Comparison of ENCODE assay signal across 8 cellular contexts in the genomic region with DNA sequence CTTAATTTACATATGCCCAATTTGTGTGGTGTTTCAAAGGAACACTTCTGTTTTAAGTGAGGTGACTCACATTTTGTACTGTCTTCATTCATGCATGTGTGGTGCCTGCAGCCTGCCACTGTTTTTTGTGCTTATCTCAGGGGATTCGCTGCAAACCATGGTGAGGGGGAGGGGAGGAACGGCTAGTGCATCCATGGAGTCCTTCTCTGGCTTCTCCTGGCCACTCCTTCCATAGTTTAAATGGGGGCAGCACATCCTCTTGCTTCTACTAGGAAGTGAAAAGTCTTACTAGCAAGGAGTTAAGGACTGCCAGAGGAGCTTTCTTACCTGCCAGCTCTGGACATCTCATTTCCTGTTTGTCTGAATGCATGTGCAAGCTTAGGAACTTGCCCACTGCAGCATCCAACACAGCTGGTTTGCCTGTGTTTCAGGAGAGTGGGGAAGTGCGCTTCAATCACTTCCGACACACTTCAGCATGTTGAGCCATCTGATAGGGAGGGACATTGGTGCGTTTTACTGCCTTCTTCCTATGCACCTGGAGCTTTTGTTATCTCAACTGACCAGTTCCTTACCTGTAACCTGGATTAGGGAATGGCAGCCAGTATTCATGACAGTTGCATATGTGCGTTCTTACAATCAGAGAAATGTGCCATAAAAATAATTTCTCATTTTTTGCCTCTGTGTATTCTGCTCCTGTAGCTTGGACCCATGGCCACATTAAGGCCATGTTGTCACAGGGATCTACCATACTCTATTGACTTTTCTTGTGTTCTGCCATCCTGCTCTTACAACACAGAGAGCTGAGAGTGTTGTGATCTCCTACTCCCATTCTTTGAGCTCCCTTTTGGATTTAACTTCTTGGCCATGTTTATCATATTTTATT.
DNase-seq lines count a peak whose midpoint lies in the region; ATAC-seq, FAIRE-seq and TF ChIP-seq lines count a peak whose summit lies in the region.

No MANE protein-coding gene starts in this region.

- H3K9me1 ChIP-seq in endothelial cell of umbilical vein (replicated peaks; ENCODE audit: control insufficient read depth, extremely low read depth, insufficient read depth, low read length), result no peaks in the 10 kb centered on the region

- intact Hi-C loops in endothelial cell of umbilical vein (cut with micrococcal nuclease), result no loop called here

- H3K9ac ChIP-seq in Loucy (ENCODE audit: low read depth, low read length, poor library complexity, severe bottlenecking), result no peak overlapping the region
- H3K9ac ChIP-seq in endothelial cell of umbilical vein (replicated peaks; ENCODE audit: extremely low read depth, insufficient read depth, low read length), result no peak overlapping the region

- H3K36me3 ChIP-seq in Loucy (ENCODE audit: insufficient read depth, low read length) (no peaks in the 10 kb centered on the region; the same call in 1 of the 2 replicates), endothelial cell of umbilical vein (ENCODE audit: control insufficient read depth in 2 of 2, extremely low read depth in 1 of 2, insufficient read depth in 2 of 2, low read length in 2 of 2) (no peaks in the 10 kb centered on the region)

- peak overlapping the region; percentile 2 for H3K4me2 ChIP-seq in Loucy (ENCODE audit: low read depth, low read length, poor library complexity, severe bottlenecking)
- no peak overlapping the region for H3K4me2 ChIP-seq in endothelial cell of umbilical vein (ENCODE audit: insufficient read depth, low read length)

- H3K4me3 ChIP-seq in Loucy (ENCODE audit: low read length, poor library complexity, severe bottlenecking) (no peak overlapping the region), endothelial cell of umbilical vein (replicated peaks in 1 of 3; ENCODE audit: insufficient read depth in 1 of 3, low read depth in 1 of 3, low read length in 3 of 3) (no peak overlapping the region)

- POLR2A ChIA-PET in endothelial cell of umbilical vein (lab: Charles Lee), result no interaction called here

- DNase-seq in endothelial cell of umbilical vein (ENCODE audit: low read depth, low spot score), result no peak
- DNase-seq in stimulated activated CD4-positive, alpha-beta T cell treated with anti-CD3 and anti-CD28 coated beads, Interleukin-12 subunit alpha, Interleukin-12 subunit beta, amount 100 ng/mL, for 4 hours, result no peak
- DNase-seq in stimulated activated CD4-positive, alpha-beta T cell treated with anti-CD3 and anti-CD28 coated beads, Interleukin-1b, Interleukin-23, amount 100 ng/mL, for 48 hours, result no peak
- DNase-seq in effector CD4-positive, alpha-beta T cell, result no peak
- no peak for DNase-seq in activated CD4-positive, alpha-beta T cell treated with anti-CD3 and anti-CD28 coated beads, Interleukin-2, amount 50 U/mL, for 48 hours

- peaks cover 16% of the 10 kb centered on the region for H3K4me1 ChIP-seq in Loucy (ENCODE audit: insufficient read depth, low read length, poor library complexity, severe bottlenecking)
- H3K4me1 ChIP-seq in endothelial cell of umbilical vein (ENCODE audit: control insufficient read depth, extremely low read depth, insufficient read depth, low read length), result peaks cover 3% of the 10 kb centered on the region

- peaks cover 100% of the 10 kb centered on the region for H3K79me2 ChIP-seq in Loucy (ENCODE audit: insufficient read depth, low read length)
- peaks cover 59% of the 10 kb centered on the region for H3K79me2 ChIP-seq in endothelial cell of umbilical vein (ENCODE audit: control insufficient read depth, insufficient read depth, low read length)

- no TSS peak for BruUV-seq in endothelial cell of umbilical vein (replicated peaks; lab: Mats Ljungman, UMichigan)

- CTCF ChIA-PET in endothelial cell of umbilical vein (lab: Charles Lee), result interaction anchor here (0.6 to 2.1 kb wide), 4 partner anchors 12 to 34 kb away, joined by 3 to 5 read pairs (median 4); no protein-coding TSS in a partner anchor

- H4K20me1 ChIP-seq in Loucy (ENCODE audit: insufficient read depth, low read length, poor library complexity, severe bottlenecking), result peaks cover 65% of the 10 kb centered on the region
- peaks cover 15% of the 10 kb centered on the region for H4K20me1 ChIP-seq in endothelial cell of umbilical vein (replicated peaks; ENCODE audit: control insufficient read depth, extremely low read depth, insufficient read depth, low read length)

- dilution Hi-C loops in endothelial cell of umbilical vein (cut with MboI; ENCODE audit: extremely low pct_ligation_motif_present, low sequenced_read_pairs), result no loop called here

- H3K9me3 ChIP-seq in Loucy (ENCODE audit: insufficient read depth, low read depth, low read length), result no peaks in the 10 kb centered on the region
- H3K9me3 ChIP-seq in endothelial cell of umbilical vein (replicated peaks; ENCODE audit: control insufficient read depth, insufficient read depth, low read length), result no peaks in the 10 kb centered on the region

- H3K9me2 ChIP-seq in Loucy (replicated peaks; ENCODE audit: low read depth, low read length), result no peaks in the 10 kb centered on the region

- H2AFZ ChIP-seq in Loucy (ENCODE audit: low read length) (no peak overlapping the region), endothelial cell of umbilical vein (ENCODE audit: low read depth, low read length) (no peak overlapping the region)

- ATAC-seq in GM18868 (IDR thresholded peaks at IDR 0.05; ENCODE audit: unreplicated experiment), result peak; percentile 84
- ATAC-seq in GM21825 (IDR thresholded peaks at IDR 0.05; ENCODE audit: unreplicated experiment), result peak; percentile 84

- TF ChIP-seq POLR2A in endothelial cell of umbilical vein (IDR thresholded peaks at IDR 0.05; ENCODE audit: low read depth, low read length), result no peak

- no peak for TF ChIP-seq CTCF in Loucy (conservative IDR thresholded peaks at IDR 0.05; ENCODE audit: low read length)
- TF ChIP-seq CTCF in endothelial cell of umbilical vein (IDR thresholded peaks at IDR 0.05; ENCODE audit: extremely low read depth in 1 of 2, insufficient read depth in 1 of 2, low read depth in 1 of 2, low read length in 2 of 2), result no peak

- H3K27me3 ChIP-seq in Loucy (ENCODE audit: insufficient read depth, low read length, poor library complexity, severe bottlenecking) (no peaks in the 10 kb centered on the region), endothelial cell of umbilical vein (ENCODE audit: control insufficient read depth in 2 of 2, insufficient read depth in 2 of 2, low read length in 2 of 2) (no peaks in the 10 kb centered on the region)

- no peak overlapping the region for H3K27ac ChIP-seq in endothelial cell of umbilical vein (ENCODE audit: insufficient read depth, low read depth, low read length)

- H3F3A ChIP-seq in Loucy (ENCODE audit: low read depth), result no peaks in the 10 kb centered on the region

- peak; percentile 55 for FAIRE-seq in endothelial cell of umbilical vein (lab: Jason Lieb, UNC)

TF ChIP-seq in endothelial cell of umbilical vein, 7 proteins besides CTCF, POLR2A, EP300 and RAD21:
- no peak for TF ChIP-seq EZH2 (IDR thresholded peaks at IDR 0.05; ENCODE audit: borderline replicate concordance, low read depth, low read length, severe bottlenecking)
- no peak for TF ChIP-seq POLR2AphosphoS5 (IDR thresholded peaks at IDR 0.05; ENCODE audit: insufficient read depth, low read depth, low read length)
- no peak for TF ChIP-seq JUN (IDR thresholded peaks at IDR 0.05; ENCODE audit: borderline replicate concordance, insufficient read depth, insufficient read length, low read depth)
- TF ChIP-seq, protein P1, sequence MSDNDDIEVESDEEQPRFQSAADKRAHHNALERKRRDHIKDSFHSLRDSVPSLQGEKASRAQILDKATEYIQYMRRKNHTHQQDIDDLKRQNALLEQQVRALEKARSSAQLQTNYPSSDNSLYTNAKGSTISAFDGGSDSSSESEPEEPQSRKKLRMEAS (IDR thresholded peaks at IDR 0.05; ENCODE audit: insufficient read depth, insufficient read length), result no peak
- TF ChIP-seq FOS (IDR thresholded peaks at IDR 0.05; ENCODE audit: borderline replicate concordance, insufficient read depth, low read length), result no peak
- no peak for TF ChIP-seq GATA2 (IDR thresholded peaks at IDR 0.05; ENCODE audit: insufficient read depth, insufficient read length, low read depth, low read length)
- no peak for TF ChIP-seq MYC (IDR thresholded peaks at IDR 0.05; ENCODE audit: low read depth, low read length)
